1 cellular context compared by ENCODE assay signal in genomic region chr3:178987745-178988144, GRCh38.
A peak's percentile ranks its signal among the peaks of the same experiment; 100 is the strongest.
TF ChIP-seq lines count a peak whose summit lies in the region.

No MANE protein-coding gene starts in this region.

TF ChIP-seq in HepG2, 621 proteins besides CTCF, POLR2A, EP300 and RAD21 (continued from another document):
- TF ChIP-seq SETDB1 (CRISPR knock-in tag; IDR thresholded peaks at IDR 0.05; ENCODE audit: borderline replicate concordance) (peak; percentile 76; the same call in 1 of the 2 replicates), ZBTB26 (CRISPR knock-in tag; IDR thresholded peaks at IDR 0.05; ENCODE audit: borderline replicate concordance) (no peak), XBP1 (CRISPR knock-in tag; IDR thresholded peaks at IDR 0.05) (no peak), SRF (IDR thresholded peaks at IDR 0.05; ENCODE audit: low read depth, low read length) (no peak), ZNF329 (CRISPR knock-in tag; IDR thresholded peaks at IDR 0.05; ENCODE audit: low read depth) (no peak), PPARG (CRISPR knock-in tag; conservative IDR thresholded peaks at IDR 0.05) (no peak), MXD1 (CRISPR knock-in tag; IDR thresholded peaks at IDR 0.05) (no peak)
TF ChIP-seq in HepG2: peak in this region for 2.
